Comparison of ENCODE assay signal across 28 cellular contexts in genomic region chr5:168670881-168671575, GRCh38.
DNase-seq lines count a peak whose midpoint lies in the region; ATAC-seq and TF ChIP-seq lines count a peak whose summit lies in the region.
"Had no signal": no experiment of that assay in that cellular context is flagged by ENCODE, and none has a peak within 500 bp of the region (broad histone marks: within the 10 kb centered on the region; RNA-seq: fewer than 3 reads in every experiment).

No MANE protein-coding gene starts in this region.

- H3K4me3 Mint-ChIP-seq in GM23338 = no peak overlapping the region
- no peak overlapping the region for H3K4me3 Mint-ChIP-seq in glutamatergic neuron (ENCODE audit: unreplicated experiment)
- no peak overlapping the region for H3K4me3 Mint-ChIP-seq in stimulated activated effector memory CD8-positive, alpha-beta T cell treated with anti-CD3 and anti-CD28 coated beads, Interleukin-12 subunit alpha, Interleukin-12 subunit beta, amount 100 ng/mL, for 72 hours
- H3K4me3 Mint-ChIP-seq: HFFc6; naive thymus-derived CD8-positive, alpha-beta T cell; type B pancreatic cell had no signal

- H3K9me2 ChIP-seq in GM23338 (ENCODE audit: insufficient read depth) = no peaks in the 10 kb centered on the region

- in situ Hi-C loops in Panc1 (cut with HindIII; ENCODE audit: low pct_unique_long_range_greater_than_20kb, low sequenced_read_pairs) = no loop called here

- no peak overlapping the region for H3K27ac ChIP-seq in GM23338 (ENCODE audit: low read depth)
- no peak overlapping the region for H3K27ac ChIP-seq in Panc1 (ENCODE audit: low read length)
- H3K27ac ChIP-seq in neuronal stem cell (replicated peaks; ENCODE audit: low read length) = no peak overlapping the region
- no peak overlapping the region for H3K27ac ChIP-seq in aorta (ENCODE audit: low read depth in 1 of 2, low read length in 2 of 2)
- H3K27ac ChIP-seq: breast epithelium, epithelial cell of prostate had no signal

- H3K36me3 Mint-ChIP-seq in GM23338 (ENCODE audit: low read depth) (no peaks in the 10 kb centered on the region), glutamatergic neuron (ENCODE audit: unreplicated experiment) (no peaks in the 10 kb centered on the region)
- H3K36me3 Mint-ChIP-seq in stimulated activated effector memory CD8-positive, alpha-beta T cell treated with anti-CD3 and anti-CD28 coated beads, Interleukin-12 subunit alpha, Interleukin-12 subunit beta, amount 100 ng/mL, for 72 hours = no peaks in the 10 kb centered on the region
- H3K36me3 Mint-ChIP-seq: naive thymus-derived CD8-positive, alpha-beta T cell had no signal

- H3K27me3 Mint-ChIP-seq in GM23338 (ENCODE audit: insufficient read depth, low read depth, poor library complexity) = peaks cover 4% of the 10 kb centered on the region
- H3K27me3 Mint-ChIP-seq in glutamatergic neuron (ENCODE audit: unreplicated experiment) = no peaks in the 10 kb centered on the region

- H3K4me3 ChIP-seq in GM23338 (no peak overlapping the region), Panc1 (ENCODE audit: low read depth in 2 of 2, low read length in 2 of 2) (no peak overlapping the region), neuronal stem cell (ENCODE audit: low read length in 2 of 2) (no peak overlapping the region), aorta (ENCODE audit: low read length in 2 of 2) (no peak overlapping the region)
- H3K4me3 ChIP-seq: breast epithelium, lung had no signal

- H3F3A ChIP-seq in GM23338 (replicated peaks; ENCODE audit: low read depth) = no peaks in the 10 kb centered on the region

- H3K27ac Mint-ChIP-seq in GM23338 = no peak overlapping the region
- no peak overlapping the region for H3K27ac Mint-ChIP-seq in glutamatergic neuron (ENCODE audit: unreplicated experiment)
- no peak overlapping the region for H3K27ac Mint-ChIP-seq in stimulated activated effector memory CD8-positive, alpha-beta T cell treated with anti-CD3 and anti-CD28 coated beads, Interleukin-12 subunit alpha, Interleukin-12 subunit beta, amount 100 ng/mL, for 72 hours
- H3K27ac Mint-ChIP-seq: activated T-helper 2 cell treated with anti-CD3 and anti-CD28 coated beads, Interferon-gamma antibody, Interleukin-2, Interleukin-4, amounts not matched to agents 10 μg/mL and 5 μg/mL and 100 μg/mL, durations not matched to agents 14 hours and 24 hours and 36 hours; HFFc6; naive thymus-derived CD8-positive, alpha-beta T cell; type B pancreatic cell had no signal

- no peak overlapping the region for H2BK120ac ChIP-seq in neuronal stem cell (ENCODE audit: low read depth, low read length)

- no peaks in the 10 kb centered on the region for H3K79me1 ChIP-seq in neuronal stem cell (ENCODE audit: low read depth, low read length)

- peak overlapping the region; percentile 95 for H3K18ac ChIP-seq in neuronal stem cell (ENCODE audit: low read length)

- no TSS peak for BruUV-seq in Panc1 (replicated peaks; lab: Mats Ljungman, UMichigan)

- H3K27me3 ChIP-seq in GM23338 (ENCODE audit: insufficient read depth) = no peaks in the 10 kb centered on the region
- H3K27me3 ChIP-seq in Panc1 (ENCODE audit: control insufficient read depth, insufficient read depth, low read length) = no peaks in the 10 kb centered on the region
- no peaks in the 10 kb centered on the region for H3K27me3 ChIP-seq in neuronal stem cell (ENCODE audit: control insufficient read depth in 3 of 3, insufficient read depth in 3 of 3, low read depth in 1 of 3, low read length in 3 of 3)
- H3K27me3 ChIP-seq in aorta (ENCODE audit: control insufficient read depth in 1 of 2, insufficient read depth in 2 of 2, low read length in 1 of 2) = no peaks in the 10 kb centered on the region
- H3K27me3 ChIP-seq: breast epithelium had no signal

- no peak overlapping the region for H2BK12ac ChIP-seq in neuronal stem cell (ENCODE audit: low read length)

- POLR2A ChIA-PET in Panc1 (lab: Charles Lee) = no interaction called here

- H3K9me3 ChIP-seq in Panc1 (ENCODE audit: control insufficient read depth, insufficient read depth, low read depth, low read length) = no peaks in the 10 kb centered on the region
- H3K9me3 ChIP-seq in neuronal stem cell (replicated peaks in 1 of 2; ENCODE audit: control insufficient read depth in 2 of 2, insufficient read depth in 1 of 2, low read depth in 1 of 2, low read length in 2 of 2) = no peaks in the 10 kb centered on the region
- no peaks in the 10 kb centered on the region for H3K9me3 ChIP-seq in aorta (ENCODE audit: control insufficient read depth, low read length)
- H3K9me3 ChIP-seq: breast epithelium had no signal

- H3K9me3 Mint-ChIP-seq in GM23338 = no peaks in the 10 kb centered on the region
- H3K9me3 Mint-ChIP-seq in glutamatergic neuron (ENCODE audit: unreplicated experiment) = peaks cover 2% of the 10 kb centered on the region
- no peaks in the 10 kb centered on the region for H3K9me3 Mint-ChIP-seq in stimulated activated effector memory CD8-positive, alpha-beta T cell treated with anti-CD3 and anti-CD28 coated beads, Interleukin-12 subunit alpha, Interleukin-12 subunit beta, amount 100 ng/mL, for 72 hours
- H3K9me3 Mint-ChIP-seq: activated T-helper 2 cell treated with anti-CD3 and anti-CD28 coated beads, Interferon-gamma antibody, Interleukin-2, Interleukin-4, amounts not matched to agents 10 μg/mL and 5 μg/mL and 100 μg/mL, durations not matched to agents 14 hours and 24 hours and 36 hours; HFFc6; naive thymus-derived CD8-positive, alpha-beta T cell; type B pancreatic cell had no signal

- peaks cover 3% of the 10 kb centered on the region; the same call in 1 of the 3 replicates for H3K4me1 Mint-ChIP-seq in GM23338
- no peaks in the 10 kb centered on the region for H3K4me1 Mint-ChIP-seq in glutamatergic neuron (ENCODE audit: low read depth, unreplicated experiment)
- no peaks in the 10 kb centered on the region for H3K4me1 Mint-ChIP-seq in stimulated activated effector memory CD8-positive, alpha-beta T cell treated with anti-CD3 and anti-CD28 coated beads, Interleukin-12 subunit alpha, Interleukin-12 subunit beta, amount 100 ng/mL, for 72 hours
- H3K4me1 Mint-ChIP-seq: naive thymus-derived CD8-positive, alpha-beta T cell had no signal

- H3K4me1 ChIP-seq in GM23338 (ENCODE audit: insufficient read depth) (no peaks in the 10 kb centered on the region), Panc1 (ENCODE audit: control insufficient read depth, insufficient read depth, low read length) (no peaks in the 10 kb centered on the region), neuronal stem cell (ENCODE audit: control insufficient read depth in 2 of 2, insufficient read depth in 1 of 2, low read depth in 1 of 2, low read length in 2 of 2) (peaks cover 0 to 6% of the 10 kb centered on the region in 2 donors), aorta (ENCODE audit: control insufficient read depth in 1 of 2, insufficient read depth in 2 of 2, low read length in 2 of 2) (no peaks in the 10 kb centered on the region)
- H3K4me1 ChIP-seq: breast epithelium had no signal

- no CpG with 5 or more reads among the region's 22 CpGs for WGBS in neuronal stem cell (ENCODE audit: extremely low coverage in 2 of 2, insufficient read length in 2 of 2, insufficient replicate concordance in 1 of 2), 2 donors
- 77 to 82% methylated on average over 22 of the region's 22 CpGs for WGBS in aorta, 2 donors

- no peak overlapping the region for H4K8ac ChIP-seq in neuronal stem cell (ENCODE audit: low read depth, low read length)

- no peak overlapping the region for H4K91ac ChIP-seq in neuronal stem cell (ENCODE audit: low read depth, low read length, poor library complexity)

- intact Hi-C loops in Panc1 (cut with micrococcal nuclease; ENCODE audit: unreplicated experiment) = no loop called here
- intact Hi-C loops in aorta (cut with DNase I) = no loop called here

- H3K9ac ChIP-seq in neuronal stem cell (ENCODE audit: low read depth, low read length, poor library complexity) = peak overlapping the region; percentile 45

- no peak overlapping the region for H3K4me2 ChIP-seq in GM23338
- H3K4me2 ChIP-seq in neuronal stem cell (ENCODE audit: insufficient read depth, low read length, poor library complexity, severe bottlenecking) = no peak overlapping the region

- H2AFZ ChIP-seq in GM23338 (peak overlapping the region; percentile 72; the same call in 1 of the 2 replicates), neuronal stem cell (ENCODE audit: low read length) (peak overlapping the region; percentile 48)

- H2BK15ac ChIP-seq in neuronal stem cell (ENCODE audit: low read length) = peak overlapping the region; percentile 87

- DNase-seq in GM23338 (ENCODE audit: low spot score) (peak; percentile 73), Panc1 (ENCODE audit: low read depth, low spot score) (no peak), glutamatergic neuron (peak; percentile 62), neuronal stem cell (ENCODE audit: low spot score) (no peak), aorta (no peak)
- DNase-seq in stimulated activated effector memory CD8-positive, alpha-beta T cell treated with anti-CD3 and anti-CD28 coated beads, Interleukin-12 subunit alpha, Interleukin-12 subunit beta, amount 100 ng/mL, for 72 hours (ENCODE audit: low spot score in 2 of 2) = no peak
- DNase-seq: activated CD4-positive, alpha-beta T cell treated with anti-CD3 and anti-CD28 coated beads for 4 hours; activated naive CD4-positive, alpha-beta T cell treated with anti-CD3 and anti-CD28 coated beads, Interleukin-2, amount 50 U/mL, for 16 hours; amygdala; C1 segment of cervical spinal cord; COR-L47; effector CD8-positive, alpha-beta T cell; HFFc6; Karpas-422; naive thymus-derived CD8-positive, alpha-beta T cell; NCI-H1417; NCI-H2029; NCI-H510A treated with DMSO at 0.1 percent for 48 hours; PC-3; stimulated activated naive CD4-positive, alpha-beta T cell; T-helper 2 cell had no signal

- H2AK5ac ChIP-seq in neuronal stem cell (ENCODE audit: low read depth, low read length) = no peak overlapping the region

- no peak overlapping the region for H2BK5ac ChIP-seq in neuronal stem cell (ENCODE audit: low read length)

- H3K14ac ChIP-seq in neuronal stem cell (ENCODE audit: low read length) = peak overlapping the region; percentile 89

- no peak overlapping the region for H3K4ac ChIP-seq in neuronal stem cell (ENCODE audit: low read length)

- H3K79me2 ChIP-seq in GM23338 (replicated peaks; ENCODE audit: insufficient read depth) = no peaks in the 10 kb centered on the region

- CTCF ChIA-PET in Panc1 (lab: Charles Lee) = no interaction called here

- H3K23ac ChIP-seq in neuronal stem cell (ENCODE audit: low read depth, low read length, poor library complexity) = no peak overlapping the region

- no peaks in the 10 kb centered on the region for H3K36me3 ChIP-seq in GM23338 (ENCODE audit: insufficient read depth)
- no peaks in the 10 kb centered on the region for H3K36me3 ChIP-seq in Panc1 (ENCODE audit: control insufficient read depth, insufficient read depth, low read length)
- no peaks in the 10 kb centered on the region for H3K36me3 ChIP-seq in neuronal stem cell (replicated peaks in 1 of 2; ENCODE audit: control insufficient read depth in 2 of 2, insufficient read depth in 2 of 2, low read length in 2 of 2)
- H3K36me3 ChIP-seq in aorta (ENCODE audit: control insufficient read depth in 1 of 2, insufficient read depth in 2 of 2, low read length in 1 of 2) = peaks cover 0 to 4% of the 10 kb centered on the region in 2 donors
- H3K36me3 ChIP-seq: breast epithelium had no signal

- ATAC-seq in GM23338 (peak; percentile 97), Panc1 (peak; percentile 41), aorta (ENCODE audit: low FRiP score) (no peak), GM21529 (IDR thresholded peaks at IDR 0.05; ENCODE audit: unreplicated experiment) (no peak)
- no peak for ATAC-seq in stimulated activated effector memory CD8-positive, alpha-beta T cell treated with anti-CD3 and anti-CD28 coated beads, Interleukin-12 subunit alpha, Interleukin-12 subunit beta, amount 100 ng/mL, for 72 hours
- ATAC-seq: naive thymus-derived CD8-positive, alpha-beta T cell; Right ventricle myocardium inferior had no signal

- H4K20me1 ChIP-seq in GM23338 (replicated peaks; ENCODE audit: insufficient read depth) = no peaks in the 10 kb centered on the region

- TF ChIP-seq CTCF in GM23338 (conservative IDR thresholded peaks at IDR 0.05; ENCODE audit: low read depth in 2 of 2) (peak; percentile 32 to 52; a peak in 3 of 4 replicates), Panc1 (IDR thresholded peaks at IDR 0.05) (no peak), glutamatergic neuron (IDR thresholded peaks at IDR 0.05; ENCODE audit: partially characterized antibody, unreplicated experiment) (peak; percentile 27)

Comparison
In these comparisons a context has a peak if more than half of its experiments do, and no peak if none do; other contexts are left out.
1. ATAC-seq: peak in GM23338 (single experiment) and Panc1 (single experiment); none in stimulated activated effector memory CD8-positive, alpha-beta T cell treated with anti-CD3 and anti-CD28 coated beads, Interleukin-12 subunit alpha, Interleukin-12 subunit beta, amount 100 ng/mL, for 72 hours (single experiment), aorta (single experiment) and GM21529 (single experiment).
2. DNase-seq: peak in GM23338 (single experiment) and glutamatergic neuron (single experiment); none in Panc1 (single experiment), neuronal stem cell (single experiment), stimulated activated effector memory CD8-positive, alpha-beta T cell treated with anti-CD3 and anti-CD28 coated beads, Interleukin-12 subunit alpha, Interleukin-12 subunit beta, amount 100 ng/mL, for 72 hours (0 of 2) and aorta (0 of 2).